ENCODE assay signal across 8 cellular contexts in the genomic region with DNA sequence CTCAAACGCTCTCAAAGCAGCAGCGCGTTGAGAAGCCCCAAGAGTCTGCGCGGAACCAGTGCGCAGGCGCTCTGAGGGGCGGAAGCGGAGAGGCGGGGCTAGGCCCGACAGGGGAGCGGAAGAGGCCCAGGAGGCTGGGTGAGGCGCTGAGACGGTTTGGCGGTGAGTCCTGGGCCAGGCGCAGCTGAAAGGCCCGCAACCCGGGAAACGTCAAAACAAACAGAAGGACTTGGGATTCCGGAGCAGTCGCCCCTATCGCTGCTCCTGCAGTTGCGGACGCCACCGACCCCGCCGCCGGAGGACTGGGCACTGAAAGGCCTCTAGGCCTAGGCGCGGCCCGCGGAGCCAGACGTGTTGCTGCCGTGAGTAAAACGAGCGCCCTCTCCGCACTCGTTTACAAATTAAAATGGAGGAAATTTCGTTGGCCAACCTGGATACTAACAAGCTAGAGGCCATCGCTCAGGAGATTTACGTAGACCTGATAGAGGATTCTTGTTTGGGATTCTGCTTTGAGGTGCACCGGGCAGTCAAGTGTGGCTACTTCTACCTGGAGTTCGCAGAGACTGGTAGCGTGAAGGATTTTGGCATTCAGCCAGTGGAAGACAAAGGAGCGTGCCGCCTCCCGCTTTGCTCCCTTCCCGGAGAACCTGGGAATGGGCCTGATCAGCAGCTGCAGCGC. TPM values are rescaled to one million over a fixed set of nuclear protein-coding genes. Genes with fewer than 3 reads are reported as not detected.
A peak's percentile ranks its signal among the peaks of the same experiment; 100 is the strongest.
DNase-seq lines count a peak whose midpoint lies in the region; ATAC-seq and TF ChIP-seq lines count a peak whose summit lies in the region.

ATXN7L3B (plus strand) TSS at position 129 of the 679 bp plus-strand sequence; CDS start at position 407, 278 bp downstream.

- H3K4me1 Mint-ChIP-seq in activated CD4-positive, alpha-beta T cell treated with anti-CD3 and anti-CD28 coated beads, Interleukin-2, amount 10 ng/mL, durations not matched to agents 24 days and 14 days, result peaks cover 40% of the 10 kb centered on the region

- peak within 1 kb of the TSS; percentile 90 to 96 for H3K27ac ChIP-seq in coronary artery

- no peaks in the 10 kb centered on the region for H3K9me3 Mint-ChIP-seq in activated CD4-positive, alpha-beta T cell treated with anti-CD3 and anti-CD28 coated beads, Interleukin-2, amount 10 ng/mL, durations not matched to agents 24 days and 14 days

- H3K36me3 ChIP-seq in BJ (ENCODE audit: control insufficient read depth, insufficient read depth, low read length), result no peaks in the 10 kb centered on the region

- DNase-seq in BJ (ENCODE audit: low read depth) (peak; percentile 66), GM19240 (ENCODE audit: insufficient read length, low spot score) (peak; percentile 71), NCI-H526 (lab: John Stamatoyannopoulos, UW) (peak; percentile 92 to 96), coronary artery (ENCODE audit: low spot score) (peak; percentile 94), left kidney (ENCODE audit: low read depth, low spot score) (peak; percentile 98)
- peak; percentile 99 for DNase-seq in activated CD4-positive, alpha-beta T cell treated with anti-CD3 and anti-CD28 coated beads, Interleukin-2, amount 10 ng/mL, durations not matched to agents 24 days and 14 days
- DNase-seq in stimulated activated CD4-positive, alpha-beta T cell treated with anti-CD3 and anti-CD28 coated beads, Interleukin-2, amount 100 ng/mL, for 24 hours, result peak; percentile 94 to 96

- H3K27me3 ChIP-seq in BJ (ENCODE audit: control insufficient read depth, insufficient read depth, low read length), result no peaks in the 10 kb centered on the region

- no peaks in the 10 kb centered on the region for H3K27me3 Mint-ChIP-seq in activated CD4-positive, alpha-beta T cell treated with anti-CD3 and anti-CD28 coated beads, Interleukin-2, amount 10 ng/mL, durations not matched to agents 24 days and 14 days

- peak within 1 kb of the TSS; percentile 98 for H3K4me3 Mint-ChIP-seq in activated CD4-positive, alpha-beta T cell treated with anti-CD3 and anti-CD28 coated beads, Interleukin-2, amount 10 ng/mL, durations not matched to agents 24 days and 14 days

- POLR2A ChIA-PET in BJ (lab: Charles Lee), result interaction anchor here (0.6 kb wide), 1 partner anchor 630 kb away, joined by 4 read pairs; no protein-coding TSS in a partner anchor

- peak within 1 kb of the TSS; percentile 97 for H3K27ac Mint-ChIP-seq in activated CD4-positive, alpha-beta T cell treated with anti-CD3 and anti-CD28 coated beads, Interleukin-2, amount 10 ng/mL, durations not matched to agents 24 days and 14 days

- TF ChIP-seq CTCF in BJ (IDR thresholded peaks at IDR 0.05; ENCODE audit: insufficient read depth, low read depth, low read length), result no peak
- no peak for TF ChIP-seq CTCF in coronary artery (IDR thresholded peaks at IDR 0.05)

- intact Hi-C loops in activated CD4-positive, alpha-beta T cell treated with anti-CD3 and anti-CD28 coated beads, Interleukin-2, amount 10 ng/mL, durations not matched to agents 24 days and 14 days (cut with micrococcal nuclease), result loop anchor here (1.0 to 10.0 kb wide), 3 partner anchors 123 to 1544 kb away; partner anchors contain the start of gene NAP1L1

- CTCF ChIA-PET in BJ (lab: Yijun Ruan, JAX), result no interaction called here

- peak; percentile 96 for ATAC-seq in HG03460 (IDR thresholded peaks at IDR 0.05; ENCODE audit: unreplicated experiment)

- H3K36me3 Mint-ChIP-seq in activated CD4-positive, alpha-beta T cell treated with anti-CD3 and anti-CD28 coated beads, Interleukin-2, amount 10 ng/mL, durations not matched to agents 24 days and 14 days (ENCODE audit: low read depth), result peaks cover 49% of the 10 kb centered on the region

- H3K4me3 ChIP-seq in BJ (ENCODE audit: low read depth, low read length), result peak within 1 kb of the TSS; percentile 59
- H3K4me3 ChIP-seq in coronary artery, result peak within 1 kb of the TSS; percentile 76

RNA-seq across cellular contexts. Expression of gene ATXN7L3B, which starts in this region (rescaled TPM):
- 18.8 and 25.2 TPM in 2 replicates for polyA plus RNA-seq in BJ (2011; rRNA removed)
- 18.1 and 21.5 TPM in 2 replicates for polyA minus RNA-seq in BJ (2011; rRNA and poly(A)+ RNA removed)
- 23.9 and 24.6 TPM in 2 replicates for total RNA-seq in activated CD4-positive, alpha-beta T cell treated with anti-CD3 and anti-CD28 coated beads, Interleukin-2, amount 10 ng/mL, durations not matched to agents 24 days and 14 days

Comparison
In these comparisons a context has a peak if more than half of its experiments do, and no peak if none do; other contexts are left out.
1. Peak in every context shown above with its lines: DNase-seq, ATAC-seq, H3K4me3 ChIP-seq and H3K27ac ChIP-seq.